In genomic region chr15:72060687-72061250, GRCh38 we compare ENCODE assay signal across 17 cellular contexts. TPM values are rescaled to one million over a fixed set of nuclear protein-coding genes. Genes with fewer than 3 reads are reported as not detected.
DNase-seq lines count a peak whose midpoint lies in the region; ATAC-seq, FAIRE-seq and TF ChIP-seq lines count a peak whose summit lies in the region.
"Had no signal": no experiment of that assay in that cellular context is flagged by ENCODE, and none has a peak within 500 bp of the region (broad histone marks: within the 10 kb centered on the region; RNA-seq: fewer than 3 reads in every experiment).

No MANE protein-coding gene starts in this region.

- ATAC-seq in lower lobe of right lung (peak; percentile 21 to 48), esophagus mucosa (no peak), HG03025 (IDR thresholded peaks at IDR 0.05; ENCODE audit: low FRiP score, unreplicated experiment) (no peak), HG03095 (IDR thresholded peaks at IDR 0.05; ENCODE audit: unreplicated experiment) (no peak)
- ATAC-seq: CD8-positive, alpha-beta T cell had no signal

- no peak overlapping the region for H3K27ac ChIP-seq in HEK293 (ENCODE audit: extremely low read depth, low read depth, low read length)
- no peak overlapping the region for H3K27ac ChIP-seq in endodermal cell (ENCODE audit: low read depth, low read length)
- no peak overlapping the region for H3K27ac ChIP-seq in lower lobe of right lung
- H3K27ac ChIP-seq: BLaER1 treated with 17β-estradiol and CSF1 and Interleukin-3, amounts not matched to agents 10 nM and 100 nM had no signal

- intact Hi-C loops in lower lobe of right lung (cut with DNase I): no loop called here

- no peaks in the 10 kb centered on the region for H3K27me3 Mint-ChIP-seq in endodermal cell (ENCODE audit: insufficient read depth)
- H3K27me3 Mint-ChIP-seq: IgD-negative memory B cell had no signal

- no peak for DNase-seq in endodermal cell
- DNase-seq in lower lobe of right lung: no peak
- DNase-seq in urothelium cell line (ENCODE audit: low spot score): no peak
- DNase-seq: ACHN; CD8-positive, alpha-beta T cell; GF-D8; H7; NCI-H1694 treated with DMSO at 0.1 percent for 48 hours; NCI-H446; NCI-H526 had no signal

- POLR2A ChIA-PET in HEK293 (lab: Yijun Ruan, JAX): no interaction called here

- peak; percentile 40 for FAIRE-seq in urothelium cell line (lab: Jason Lieb, UNC)
- FAIRE-seq: GM19239 had no signal

- H3K4me3 Mint-ChIP-seq in endodermal cell: no peak overlapping the region
- H3K4me3 Mint-ChIP-seq: CD8-positive, alpha-beta T cell; IgD-negative memory B cell had no signal

- TF ChIP-seq CTCF in HEK293 (tag by site-specific recombination; IDR thresholded peaks at IDR 0.05): no peak
- TF ChIP-seq CTCF in endodermal cell (conservative IDR thresholded peaks at IDR 0.05): no peak
- no peak for TF ChIP-seq CTCF in lower lobe of right lung (IDR thresholded peaks at IDR 0.05)

- H3K27me3 ChIP-seq in endodermal cell (ENCODE audit: control insufficient read depth, insufficient read depth, low read length, poor library complexity, severe bottlenecking) (no peaks in the 10 kb centered on the region), lower lobe of right lung (ENCODE audit: low read depth) (no peaks in the 10 kb centered on the region)
- H3K27me3 ChIP-seq: BLaER1 treated with 17β-estradiol and CSF1 and Interleukin-3, amounts not matched to agents 10 nM and 100 nM had no signal

- no peaks in the 10 kb centered on the region for H3K9me3 Mint-ChIP-seq in endodermal cell
- H3K9me3 Mint-ChIP-seq: CD8-positive, alpha-beta T cell had no signal

- H3K36me3 Mint-ChIP-seq in endodermal cell (ENCODE audit: low read depth): no peaks in the 10 kb centered on the region

- CTCF ChIA-PET in HEK293 (lab: Yijun Ruan, JAX): no interaction called here

- peak overlapping the region; percentile 50 for H3K27ac Mint-ChIP-seq in endodermal cell
- H3K27ac Mint-ChIP-seq: CD8-positive, alpha-beta T cell; IgD-negative memory B cell had no signal

- H3K36me3 ChIP-seq in HEK293 (ENCODE audit: control insufficient read depth in 2 of 2, insufficient read depth in 1 of 2, low read length in 2 of 2) (no peaks in the 10 kb centered on the region), endodermal cell (ENCODE audit: control insufficient read depth, insufficient read depth, low read length) (no peaks in the 10 kb centered on the region), lower lobe of right lung (no peaks in the 10 kb centered on the region)

- WGBS in endodermal cell (ENCODE audit: insufficient coverage in 1 of 2, insufficient read length in 1 of 2), 2 experiments: 88 to 100% methylated on average over 1 to 2 of the region's 2 CpGs

- H3K4me1 ChIP-seq in HEK293 (ENCODE audit: control insufficient read depth, insufficient read depth, low read length) (peaks cover 24% of the 10 kb centered on the region), endodermal cell (ENCODE audit: control insufficient read depth, insufficient read depth, low read length) (peaks cover 8% of the 10 kb centered on the region), lower lobe of right lung (no peaks in the 10 kb centered on the region)
- H3K4me1 ChIP-seq: BLaER1 treated with 17β-estradiol and CSF1 and Interleukin-3, amounts not matched to agents 10 nM and 100 nM had no signal

- H3K4me3 ChIP-seq in HEK293 (ENCODE audit: low read depth, low read length) (no peak overlapping the region), endodermal cell (ENCODE audit: low read length) (no peak overlapping the region), lower lobe of right lung (no peak overlapping the region)
- H3K4me3 ChIP-seq: BLaER1 treated with 17β-estradiol and CSF1 and Interleukin-3, amounts not matched to agents 10 nM and 100 nM had no signal

- H3K9me3 ChIP-seq in HEK293 (ENCODE audit: control insufficient read depth, insufficient read depth, low read depth, low read length) (no peaks in the 10 kb centered on the region), endodermal cell (ENCODE audit: control insufficient read depth, low read length) (peaks cover 5% of the 10 kb centered on the region), lower lobe of right lung (no peaks in the 10 kb centered on the region)

- peaks cover 36% of the 10 kb centered on the region for H3K4me1 Mint-ChIP-seq in endodermal cell

- H3K9ac ChIP-seq in endodermal cell (ENCODE audit: extremely low read depth, low read length, poor library complexity, severe bottlenecking): no peak overlapping the region
- H3K9ac ChIP-seq: BLaER1 treated with 17β-estradiol and CSF1 and Interleukin-3, amounts not matched to agents 10 nM and 100 nM had no signal

TF ChIP-seq in HEK293, 187 proteins besides CTCF, POLR2A, EP300 and RAD21:
- TF ChIP-seq GLI4 (tag by site-specific recombination; IDR thresholded peaks at IDR 0.05): no peak
- no peak for TF ChIP-seq HOXA7 (CRISPR knock-in tag; IDR thresholded peaks at IDR 0.05; ENCODE audit: borderline replicate concordance)
- TF ChIP-seq ZNF600 (tag by site-specific recombination; IDR thresholded peaks at IDR 0.05): peak; percentile 54

RNA-seq across cellular contexts. Expression of gene MYO9A, which starts 57.2 kb away (rescaled TPM):
- total RNA-seq in endodermal cell (10 to 100 TPM; 34.9 to 36.4 TPM), lower lobe of right lung (73.8 TPM), esophagus mucosa (23.1 TPM)
- 12.1 TPM for polyA plus RNA-seq in endodermal cell (2013, experiment 1 of 2)
- 12.4 TPM for polyA plus RNA-seq in endodermal cell (2013, experiment 2 of 2)

RNA-seq across cellular contexts. Expression of gene SENP8, which starts 57.4 kb away (rescaled TPM):
- total RNA-seq in endodermal cell (1 to 10 TPM; 4.7 to 6.6 TPM), lower lobe of right lung (3.6 TPM), esophagus mucosa (1.8 TPM)
- 6.4 TPM for polyA plus RNA-seq in endodermal cell (2013, experiment 1 of 2)
- 6.0 TPM for polyA plus RNA-seq in endodermal cell (2013, experiment 2 of 2)

Comparison
In these comparisons a context has a peak if more than half of its experiments do, and no peak if none do; other contexts are left out.
1. ATAC-seq: peak in lower lobe of right lung (2 of 2); none in esophagus mucosa (single experiment), HG03025 (single experiment) and HG03095 (single experiment).